11 cellular contexts compared by ENCODE assay signal in the genomic region with DNA sequence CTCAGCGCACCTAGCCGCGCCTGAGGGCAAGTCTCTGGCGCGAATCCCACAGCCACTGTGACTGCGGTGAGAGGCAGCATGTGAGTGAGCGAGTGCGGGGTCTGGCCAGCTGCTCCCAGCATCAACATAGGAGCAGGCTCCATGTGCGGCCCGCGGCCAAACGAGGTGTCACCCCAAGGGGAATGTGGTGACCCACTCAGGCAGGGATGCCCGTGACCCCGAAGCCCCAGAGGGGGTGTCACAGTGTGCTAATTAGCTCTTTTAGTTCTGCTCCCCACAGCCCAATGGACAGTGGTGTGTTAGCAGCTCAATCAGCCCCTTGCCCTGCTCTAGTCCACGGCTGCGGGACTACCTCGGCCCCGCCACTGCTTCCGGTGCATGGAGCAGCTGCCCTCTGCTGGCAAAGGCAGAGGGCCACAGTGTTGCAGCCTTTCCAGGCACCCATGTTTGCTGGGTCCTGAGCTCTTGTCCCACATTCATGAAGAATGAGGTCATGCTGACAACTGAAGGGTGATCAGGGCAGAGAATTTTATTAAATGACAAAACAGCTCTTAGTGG.
A peak's percentile ranks its signal among the peaks of the same experiment; 100 is the strongest.
DNase-seq lines count a peak whose midpoint lies in the region; ATAC-seq and TF ChIP-seq lines count a peak whose summit lies in the region.
"Had no signal": no experiment of that assay in that cellular context is flagged by ENCODE, and none has a peak within 500 bp of the region (broad histone marks: within the 10 kb centered on the region; RNA-seq: fewer than 3 reads in every experiment).

No MANE protein-coding gene starts in this region.

- no peak overlapping the region for H3K27ac Mint-ChIP-seq in activated T-cell treated with anti-CD3 and anti-CD28 coated beads, Interleukin-2, amount 50 U/mL, for 24 hours
- H3K27ac Mint-ChIP-seq: activated naive CD8-positive, alpha-beta T cell treated with anti-CD3 and anti-CD28 coated beads, Interleukin-2, amount 10 ng/mL, durations not matched to agents 7 days and 5 days; stimulated activated naive B cell treated with anti-CD40 and anti-IgM and Interleukin-4, amounts not matched to agents 10 μg/mL and 1 μg/mL and 100 μg/mL, for 72 hours had no signal

- TF ChIP-seq CTCF in choroid plexus epithelial cell (conservative IDR thresholded peaks at IDR 0.05; ENCODE audit: low read depth, low read length) (peak; percentile 21), testis (IDR thresholded peaks at IDR 0.05) (no peak), dorsolateral prefrontal cortex (IDR thresholded peaks at IDR 0.05 in 54 of 56, conservative IDR thresholded peaks at IDR 0.05 in 2 of 56; ENCODE audit: low read depth in 1 of 56, partially characterized antibody in 56 of 56) (no peak)

- ATAC-seq in Right ventricle myocardium inferior (no peak), Right ventricle myocardium superior (ENCODE audit: poor library complexity) (no peak), GM19452 (IDR thresholded peaks at IDR 0.05; ENCODE audit: unreplicated experiment) (no peak)

- no peaks in the 10 kb centered on the region for H3K9me3 Mint-ChIP-seq in activated T-cell treated with anti-CD3 and anti-CD28 coated beads, Interleukin-2, amount 50 U/mL, for 24 hours
- H3K9me3 Mint-ChIP-seq: stimulated activated naive B cell treated with anti-CD40 and anti-IgM and Interleukin-4, amounts not matched to agents 10 μg/mL and 1 μg/mL and 100 μg/mL, for 72 hours had no signal

- H3K4me3 ChIP-seq in choroid plexus epithelial cell (ENCODE audit: low read depth, low read length) = no peak overlapping the region
- peak overlapping the region; percentile 5 to 45 for H3K4me3 ChIP-seq in testis
- H3K4me3 ChIP-seq in dorsolateral prefrontal cortex = no peak overlapping the region

- no peak for TF ChIP-seq POLR2A in testis (IDR thresholded peaks at IDR 0.05)

- no peaks in the 10 kb centered on the region for H3K9me3 ChIP-seq in testis

- intact Hi-C loops in Right ventricle myocardium inferior (cut with DNase I) = no loop called here
- intact Hi-C loops in Right ventricle myocardium superior (cut with DNase I) = no loop called here
- intact Hi-C loops in testis (cut with DNase I; ENCODE audit: low total_unique reads) = no loop called here
- intact Hi-C loops in dorsolateral prefrontal cortex (cut with DNase I) = no loop called here

- H3K4me3 Mint-ChIP-seq in activated T-cell treated with anti-CD3 and anti-CD28 coated beads, Interleukin-2, amount 50 U/mL, for 24 hours = no peak overlapping the region
- H3K4me3 Mint-ChIP-seq: activated naive CD8-positive, alpha-beta T cell treated with anti-CD3 and anti-CD28 coated beads, Interleukin-2, amount 10 ng/mL, durations not matched to agents 7 days and 5 days; stimulated activated naive B cell treated with anti-CD40 and anti-IgM and Interleukin-4, amounts not matched to agents 10 μg/mL and 1 μg/mL and 100 μg/mL, for 72 hours had no signal

- H3K27me3 Mint-ChIP-seq in activated T-cell treated with anti-CD3 and anti-CD28 coated beads, Interleukin-2, amount 50 U/mL, for 24 hours = no peaks in the 10 kb centered on the region

- no peaks in the 10 kb centered on the region for H3K36me3 ChIP-seq in testis (ENCODE audit: low read depth, missing control alignments)

- H3K27me3 ChIP-seq in testis = no peaks in the 10 kb centered on the region
- no peaks in the 10 kb centered on the region for H3K27me3 ChIP-seq in dorsolateral prefrontal cortex

- WGBS in testis, 2 donors = 76 to 83% methylated on average over 10 to 19 of the region's 19 CpGs

- H3K36me3 Mint-ChIP-seq in activated T-cell treated with anti-CD3 and anti-CD28 coated beads, Interleukin-2, amount 50 U/mL, for 24 hours (ENCODE audit: low read depth) = no peaks in the 10 kb centered on the region
- H3K36me3 Mint-ChIP-seq: activated naive CD8-positive, alpha-beta T cell treated with anti-CD3 and anti-CD28 coated beads, Interleukin-2, amount 10 ng/mL, durations not matched to agents 7 days and 5 days; stimulated activated naive B cell treated with anti-CD40 and anti-IgM and Interleukin-4, amounts not matched to agents 10 μg/mL and 1 μg/mL and 100 μg/mL, for 72 hours had no signal

- peak; percentile 69 for DNase-seq in Right ventricle myocardium inferior (ENCODE audit: missing footprints)
- no peak for DNase-seq in Right ventricle myocardium superior
- peak; percentile 7 for DNase-seq in LHCN-M2 (ENCODE audit: low read depth)
- DNase-seq in choroid plexus epithelial cell (ENCODE audit: low read depth) = no peak
- peak; percentile 19 for DNase-seq in testis
- DNase-seq in activated T-cell treated with anti-CD3 and anti-CD28 coated beads, Interleukin-2, amount 50 U/mL, for 24 hours = no peak
- no peak for DNase-seq in dorsolateral prefrontal cortex
- DNase-seq: activated CD4-positive, alpha-beta T cell treated with anti-CD3 and anti-CD28 coated beads for 1 hour; activated naive CD8-positive, alpha-beta T cell treated with anti-CD3 and anti-CD28 coated beads, Interleukin-2, amount 10 ng/mL, durations not matched to agents 7 days and 5 days; stimulated activated naive B cell treated with anti-CD40 and anti-IgM and Interleukin-4, amounts not matched to agents 10 μg/mL and 1 μg/mL and 100 μg/mL, for 72 hours had no signal

- peaks cover 3% of the 10 kb centered on the region for H3K4me1 Mint-ChIP-seq in activated T-cell treated with anti-CD3 and anti-CD28 coated beads, Interleukin-2, amount 50 U/mL, for 24 hours (ENCODE audit: low read depth)
- H3K4me1 Mint-ChIP-seq: activated naive CD8-positive, alpha-beta T cell treated with anti-CD3 and anti-CD28 coated beads, Interleukin-2, amount 10 ng/mL, durations not matched to agents 7 days and 5 days; stimulated activated naive B cell treated with anti-CD40 and anti-IgM and Interleukin-4, amounts not matched to agents 10 μg/mL and 1 μg/mL and 100 μg/mL, for 72 hours had no signal

- no peak overlapping the region for H3K27ac ChIP-seq in testis
- H3K27ac ChIP-seq in dorsolateral prefrontal cortex = no peak overlapping the region

- no peaks in the 10 kb centered on the region for H3K4me1 ChIP-seq in testis

Comparison
In these comparisons a context has a peak if more than half of its experiments do, and no peak if none do; other contexts are left out.
1. DNase-seq: peak in Right ventricle myocardium inferior (single experiment), LHCN-M2 (single experiment) and testis (single experiment); none in Right ventricle myocardium superior (single experiment), choroid plexus epithelial cell (single experiment), activated T-cell treated with anti-CD3 and anti-CD28 coated beads, Interleukin-2, amount 50 U/mL, for 24 hours (single experiment) and dorsolateral prefrontal cortex (0 of 10).
2. H3K4me3 ChIP-seq: peak in testis (2 of 2); none in choroid plexus epithelial cell (single experiment) and dorsolateral prefrontal cortex (0 of 59).